ENCODE assay signal across 18 cellular contexts in genomic region chr5:135133698-135134515, GRCh38.
DNase-seq lines count a peak whose midpoint lies in the region; ATAC-seq and TF ChIP-seq lines count a peak whose summit lies in the region.
"Had no signal": no experiment of that assay in that cellular context is flagged by ENCODE, and none has a peak within 500 bp of the region (broad histone marks: within the 10 kb centered on the region; RNA-seq: fewer than 3 reads in every experiment).

No MANE protein-coding gene starts in this region.

- H3K4me1 ChIP-seq in colonic mucosa = peaks cover 12% of the 10 kb centered on the region
- H3K4me1 ChIP-seq: ascending aorta had no signal

- DNase-seq in KBM-7 (peak; percentile 86), colonic mucosa (peak; percentile 93), mucosa of gallbladder (ENCODE audit: low spot score) (peak; percentile 90), T-helper 17 cell (no peak), GM13976 (ENCODE audit: low spot score) (no peak)
- DNase-seq: activated gamma-delta T cell treated with Interleukin-2 at 50 U/mL for 16 hours, cortex of kidney, GF-D8, Karpas-422, naive B cell, NCI-H146, NCI-H510A, right cardiac atrium had no signal

- ATAC-seq in GM21825 (IDR thresholded peaks at IDR 0.05; ENCODE audit: unreplicated experiment) (no peak), T-helper 17 cell (no peak), GM21717 (IDR thresholded peaks at IDR 0.05; ENCODE audit: unreplicated experiment) (no peak)

- in situ Hi-C loops in KBM-7 (cut with MboI; ENCODE audit: low pct_unique_long_range_greater_than_20kb, low sequenced_read_pairs) (no loop called here), GM13976 (cut with MboI; ENCODE audit: low sequenced_read_pairs, unreplicated experiment) (no loop called here)

- no peak overlapping the region for H3K4me3 Mint-ChIP-seq in T-helper 17 cell
- H3K4me3 Mint-ChIP-seq: naive B cell had no signal

- no peaks in the 10 kb centered on the region for H3K36me3 Mint-ChIP-seq in T-helper 17 cell (ENCODE audit: low read depth)
- H3K36me3 Mint-ChIP-seq: naive B cell had no signal

- H3K9ac ChIP-seq in colonic mucosa (ENCODE audit: low read depth in 2 of 2, low read length in 2 of 2) = peak overlapping the region in 1 of 2 donors; percentile 59

- H3K36me3 ChIP-seq in colonic mucosa = no peaks in the 10 kb centered on the region
- H3K36me3 ChIP-seq: ascending aorta, esophagus muscularis mucosa had no signal

- no peaks in the 10 kb centered on the region for H3K9me3 ChIP-seq in colonic mucosa
- H3K9me3 ChIP-seq in T-helper 17 cell (ENCODE audit: control insufficient read depth, low read length, poor library complexity, severe bottlenecking) = no peaks in the 10 kb centered on the region
- H3K9me3 ChIP-seq: ascending aorta, esophagus muscularis mucosa had no signal

- peaks cover 44% of the 10 kb centered on the region for H3K27me3 Mint-ChIP-seq in T-helper 17 cell

- no peak overlapping the region for H3K4me3 ChIP-seq in colonic mucosa
- H3K4me3 ChIP-seq: ascending aorta, esophagus muscularis mucosa had no signal

- intact Hi-C loops in colonic mucosa (cut with DNase I) = no loop called here

- peaks cover 14% of the 10 kb centered on the region for H3K4me1 Mint-ChIP-seq in T-helper 17 cell

- H3K27ac ChIP-seq in C4-2B (peak overlapping the region; percentile 34; the same call in 1 of the 2 replicates), colonic mucosa (peak overlapping the region; percentile 70)
- H3K27ac ChIP-seq: ascending aorta, esophagus muscularis mucosa had no signal

- no peak overlapping the region for H3K27ac Mint-ChIP-seq in T-helper 17 cell
- H3K27ac Mint-ChIP-seq: naive B cell had no signal

- no peaks in the 10 kb centered on the region for H3K27me3 ChIP-seq in colonic mucosa
- H3K27me3 ChIP-seq: ascending aorta, esophagus muscularis mucosa had no signal

- TF ChIP-seq CTCF in C4-2B (conservative IDR thresholded peaks at IDR 0.05) (no peak), colonic mucosa (IDR thresholded peaks at IDR 0.05) (no peak), GM13976 (IDR thresholded peaks at IDR 0.05; ENCODE audit: borderline replicate concordance, control extremely low read depth, extremely low read depth, insufficient read depth, missing control alignments) (no peak)

Comparison
In these comparisons a context has a peak if more than half of its experiments do, and no peak if none do; other contexts are left out.
1. DNase-seq: peak in KBM-7 (single experiment), colonic mucosa (single experiment) and mucosa of gallbladder (single experiment); none in T-helper 17 cell (0 of 3) and GM13976 (single experiment).